Comparison of ENCODE assay signal across 19 cellular contexts in the genomic region with DNA sequence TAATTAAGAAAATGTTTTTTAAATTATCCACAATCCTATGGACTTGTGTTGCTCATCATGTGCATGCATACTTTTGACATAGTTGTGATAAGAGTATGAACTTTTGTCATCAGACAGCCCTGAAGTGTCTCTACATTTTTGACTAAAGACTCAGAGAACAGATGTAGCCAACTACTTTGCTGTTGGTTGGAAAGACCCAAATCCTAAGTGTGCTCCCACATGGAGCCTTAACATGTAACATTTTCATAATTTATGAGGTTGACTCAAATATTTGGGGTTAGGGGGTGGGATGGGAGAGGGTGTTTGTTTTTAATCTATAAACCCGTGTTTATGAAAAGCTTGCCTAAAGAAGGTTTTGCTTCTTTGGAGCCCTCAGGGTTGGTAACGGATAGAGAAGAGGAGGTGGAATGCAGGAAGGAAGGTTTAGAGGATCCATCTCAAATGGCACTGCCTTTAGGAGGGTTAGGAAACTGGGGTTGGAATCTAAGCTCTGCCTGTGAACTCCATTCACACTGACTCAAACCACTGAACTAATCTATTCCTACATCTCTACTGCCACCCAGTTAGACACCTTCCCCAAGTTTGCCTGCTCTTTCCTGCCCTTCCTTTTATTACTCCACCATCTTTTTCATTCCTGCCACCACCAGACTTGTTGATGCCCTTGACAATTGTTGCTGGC. TPM values are rescaled to one million over a fixed set of nuclear protein-coding genes. Genes with fewer than 3 reads are reported as not detected.
DNase-seq lines count a peak whose midpoint lies in the region; ATAC-seq and TF ChIP-seq lines count a peak whose summit lies in the region.
"Had no signal": no experiment of that assay in that cellular context is flagged by ENCODE, and none has a peak within 500 bp of the region (broad histone marks: within the 10 kb centered on the region; RNA-seq: fewer than 3 reads in every experiment).

No MANE protein-coding gene starts in this region.

- intact Hi-C loops in right lobe of liver (cut with DNase I) = no loop called here
- intact Hi-C loops in aorta (cut with DNase I) = loop anchor here (5.0 kb wide), 3 partner anchors 48 to 67 kb away; no protein-coding TSS in a partner anchor

- WGBS in urinary bladder = 41% methylated on average over 2 of the region's 2 CpGs
- 80% methylated on average over 2 of the region's 2 CpGs for WGBS in right lobe of liver (ENCODE audit: insufficient coverage, low coverage, low lambda C conversion rate, missing lambda C conversion rate)
- 92 to 94% methylated on average over 2 of the region's 2 CpGs for WGBS in aorta, 2 donors

- H3K4me3 ChIP-seq in urinary bladder (ENCODE audit: low read depth, low read length) (no peak overlapping the region), right lobe of liver (no peak overlapping the region), aorta (ENCODE audit: low read length in 2 of 2) (no peak overlapping the region)
- H3K4me3 ChIP-seq: BLaER1 treated with 17β-estradiol and CSF1 and Interleukin-3, amounts not matched to agents 10 nM and 100 nM; body of pancreas; mucosa of descending colon had no signal

- no peaks in the 10 kb centered on the region for H3K9me3 Mint-ChIP-seq in mesothelial cell of epicardium
- H3K9me3 Mint-ChIP-seq: activated CD4-positive, alpha-beta T cell treated with anti-CD3 and anti-CD28 coated beads, Interleukin-2, amount 10 ng/mL, durations not matched to agents 7 days and 5 days; activated naive CD4-positive, alpha-beta T cell treated with anti-CD3 and anti-CD28 coated beads for 36 hours had no signal

- H3K27me3 ChIP-seq in right lobe of liver (no peaks in the 10 kb centered on the region), aorta (ENCODE audit: control insufficient read depth in 1 of 2, insufficient read depth in 2 of 2, low read length in 1 of 2) (no peaks in the 10 kb centered on the region)
- H3K27me3 ChIP-seq: body of pancreas, ovary had no signal

- no peak for TF ChIP-seq POLR2A in right lobe of liver (IDR thresholded peaks at IDR 0.05)

- H3K36me3 Mint-ChIP-seq in mesothelial cell of epicardium = peaks cover 19% of the 10 kb centered on the region

- DNase-seq in GM04504 (ENCODE audit: low read depth) (peak; percentile 64), ecto neural progenitor cell (ENCODE audit: low spot score) (peak; percentile 10), mesothelial cell of epicardium (ENCODE audit: low spot score in 2 of 2, unreplicated experiment in 2 of 2) (no peak), SHP77 treated with DMSO at 0.1 percent for 48 hours (lab: John Stamatoyannopoulos, UW) (no peak), right lobe of liver (no peak), COR-L47 (lab: John Stamatoyannopoulos, UW) (no peak), aorta (no peak)
- DNase-seq: activated CD4-positive, alpha-beta T cell treated with anti-CD3 and anti-CD28 coated beads, Interleukin-2, amount 10 ng/mL, durations not matched to agents 7 days and 5 days; activated naive CD4-positive, alpha-beta T cell treated with anti-CD3 and anti-CD28 coated beads for 36 hours; body of pancreas; dermis blood vessel endothelial cell; mucosa of descending colon; NCI-H1436 treated with DMSO at 0.1 percent for 48 hours; ovary; stimulated activated CD4-positive, alpha-beta T cell treated with anti-CD3 and anti-CD28 coated beads, Interleukin-4, amount 100 ng/mL, for 1 hour; substantia nigra had no signal

- no peak overlapping the region for H3K4me3 Mint-ChIP-seq in mesothelial cell of epicardium
- H3K4me3 Mint-ChIP-seq: activated CD4-positive, alpha-beta T cell treated with anti-CD3 and anti-CD28 coated beads, Interleukin-2, amount 10 ng/mL, durations not matched to agents 7 days and 5 days; activated naive CD4-positive, alpha-beta T cell treated with anti-CD3 and anti-CD28 coated beads for 36 hours had no signal

- H3K9me3 ChIP-seq in right lobe of liver (no peaks in the 10 kb centered on the region), aorta (ENCODE audit: control insufficient read depth, low read length) (no peaks in the 10 kb centered on the region)
- H3K9me3 ChIP-seq: body of pancreas, mucosa of descending colon, ovary had no signal

- H3K36me3 ChIP-seq in urinary bladder (ENCODE audit: insufficient read depth) (no peaks in the 10 kb centered on the region), right lobe of liver (no peaks in the 10 kb centered on the region), aorta (ENCODE audit: control insufficient read depth in 1 of 2, insufficient read depth in 2 of 2, low read length in 1 of 2) (peaks cover 0 to 3% of the 10 kb centered on the region in 2 donors)
- H3K36me3 ChIP-seq: BLaER1 treated with 17β-estradiol and CSF1 and Interleukin-3, amounts not matched to agents 10 nM and 100 nM; ovary had no signal

- no peaks in the 10 kb centered on the region for H3K27me3 Mint-ChIP-seq in mesothelial cell of epicardium (ENCODE audit: low read depth)

- no peak for ATAC-seq in right lobe of liver
- no peak for ATAC-seq in aorta (ENCODE audit: low FRiP score)
- ATAC-seq: body of pancreas, left lobe of liver, mucosa of descending colon had no signal

- TF ChIP-seq CTCF in mesothelial cell of epicardium (IDR thresholded peaks at IDR 0.05; ENCODE audit: unreplicated experiment) (no peak), right lobe of liver (IDR thresholded peaks at IDR 0.05) (no peak)

- H3K27ac Mint-ChIP-seq in mesothelial cell of epicardium = peak overlapping the region; percentile 54
- H3K27ac Mint-ChIP-seq: activated CD4-positive, alpha-beta T cell treated with anti-CD3 and anti-CD28 coated beads, Interleukin-2, amount 10 ng/mL, durations not matched to agents 7 days and 5 days; activated naive CD4-positive, alpha-beta T cell treated with anti-CD3 and anti-CD28 coated beads for 36 hours had no signal

- H3K27ac ChIP-seq in urinary bladder (ENCODE audit: low read depth) (peak overlapping the region; percentile 56), right lobe of liver (no peak overlapping the region), aorta (ENCODE audit: low read depth in 1 of 2, low read length in 2 of 2) (no peak overlapping the region)
- H3K27ac ChIP-seq: BLaER1 treated with 17β-estradiol and CSF1 and Interleukin-3, amounts not matched to agents 10 nM and 100 nM; body of pancreas; ovary had no signal

- H3K4me1 ChIP-seq in urinary bladder (ENCODE audit: insufficient read depth) = peaks cover 2% of the 10 kb centered on the region
- peaks cover 0 to 5% (median 0%) of the 10 kb centered on the region in 4 donors for H3K4me1 ChIP-seq in right lobe of liver
- no peaks in the 10 kb centered on the region for H3K4me1 ChIP-seq in aorta (ENCODE audit: control insufficient read depth in 1 of 2, insufficient read depth in 2 of 2, low read length in 2 of 2)

- H3K4me1 Mint-ChIP-seq in mesothelial cell of epicardium = peaks cover 51% of the 10 kb centered on the region

RNA-seq across cellular contexts. Expression of a gene that starts 3.7 kb away (rescaled TPM):
- total RNA-seq in mesothelial cell of epicardium = 76.1 to 85.3 TPM (median 79.3 TPM) in 3 replicates
- 53.0 TPM for total RNA-seq in urinary bladder
- polyA plus RNA-seq in urinary bladder = 73.3 TPM
- total RNA-seq in right lobe of liver = under 1 TPM; 0.22 to 0.86 (median 0.49) TPM
- 100 to 1,000 TPM in 1 of 2 donors, 10 to 100 TPM in 1; 45.1 to 164 TPM for total RNA-seq in aorta
- 1 to 10 TPM; 6.6 to 8.5 TPM for polyA plus RNA-seq in aorta
- total RNA-seq: activated CD4-positive, alpha-beta T cell treated with anti-CD3 and anti-CD28 coated beads, Interleukin-2, amount 10 ng/mL, durations not matched to agents 7 days and 5 days had no signal

Comparison
In these comparisons a context has a peak if more than half of its experiments do, and no peak if none do; other contexts are left out.
1. DNase-seq: peak in GM04504 (single experiment) and ecto neural progenitor cell (single experiment); none in mesothelial cell of epicardium (0 of 2), SHP77 treated with DMSO at 0.1 percent for 48 hours (single experiment), right lobe of liver (0 of 3), COR-L47 (single experiment) and aorta (0 of 2).
2. RNA of a gene that starts 3.7 kb away (total RNA-seq): 45.1 to 164 TPM in aorta, 76.1 to 85.3 TPM in mesothelial cell of epicardium and 53.0 TPM in urinary bladder (single experiment); 0.22 to 0.86 TPM in right lobe of liver; every median in the first group is over 10 times any median in the second.
3. intact Hi-C loops: an anchor here in aorta (5.0 kb wide); none called in right lobe of liver.